ENCODE assay signal across 1 cellular context in genomic region chr12:12486661-12487240, GRCh38.
TF ChIP-seq lines count a peak whose summit lies in the region.

No MANE protein-coding gene starts in this region.

TF ChIP-seq in HepG2, 621 proteins besides CTCF, POLR2A, EP300 and RAD21 (continued from another document and continues in another):
- TF ChIP-seq BATF2 (CRISPR knock-in tag; IDR thresholded peaks at IDR 0.05): no peak
- no peak for TF ChIP-seq ZNF331 (CRISPR knock-in tag; IDR thresholded peaks at IDR 0.05)
- no peak for TF ChIP-seq SCMH1 (CRISPR knock-in tag; IDR thresholded peaks at IDR 0.05; ENCODE audit: borderline replicate concordance)
- 0 out of 2 replicates have a peak, but pooled peaks have one; percentile 31 for TF ChIP-seq ZNF788 (CRISPR knock-in tag; IDR thresholded peaks at IDR 0.05; ENCODE audit: borderline replicate concordance)
- no peak for TF ChIP-seq RFX5 (IDR thresholded peaks at IDR 0.05; ENCODE audit: low read depth, low read length)
- 0 out of 2 replicates have a peak, but pooled peaks have one; percentile 13 for TF ChIP-seq THAP11 (CRISPR knock-in tag; IDR thresholded peaks at IDR 0.05)
- TF ChIP-seq IKZF1 (IDR thresholded peaks at IDR 0.05): no peak
- TF ChIP-seq LRRFIP1 (CRISPR knock-in tag; conservative IDR thresholded peaks at IDR 0.05): no peak
- TF ChIP-seq, protein P1, sequence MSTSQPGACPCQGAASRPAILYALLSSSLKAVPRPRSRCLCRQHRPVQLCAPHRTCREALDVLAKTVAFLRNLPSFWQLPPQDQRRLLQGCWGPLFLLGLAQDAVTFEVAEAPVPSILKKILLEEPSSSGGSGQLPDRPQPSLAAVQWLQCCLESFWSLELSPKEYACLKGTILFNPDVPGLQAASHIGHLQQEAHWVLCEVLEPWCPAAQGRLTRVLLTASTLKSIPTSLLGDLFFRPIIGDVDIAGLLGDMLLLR (CRISPR knock-in tag; IDR thresholded peaks at IDR 0.05): no peak
- TF ChIP-seq ZBTB7A (CRISPR knock-in tag; IDR thresholded peaks at IDR 0.05): no peak
- TF ChIP-seq ZNF350 (CRISPR knock-in tag; IDR thresholded peaks at IDR 0.05; ENCODE audit: borderline replicate concordance, low read depth): no peak
- no peak for TF ChIP-seq PAX8 (CRISPR knock-in tag; IDR thresholded peaks at IDR 0.05; ENCODE audit: borderline replicate concordance)
- no peak for TF ChIP-seq ZNF614 (CRISPR knock-in tag; IDR thresholded peaks at IDR 0.05; ENCODE audit: borderline replicate concordance)
- TF ChIP-seq TIGD3 (CRISPR knock-in tag; IDR thresholded peaks at IDR 0.05; ENCODE audit: borderline replicate concordance): no peak
- no peak for TF ChIP-seq ZBED4 (CRISPR knock-in tag; IDR thresholded peaks at IDR 0.05; ENCODE audit: borderline replicate concordance)
- no peak for TF ChIP-seq ZNF577 (CRISPR knock-in tag; IDR thresholded peaks at IDR 0.05; ENCODE audit: borderline replicate concordance, low read depth)
- TF ChIP-seq MAFF (IDR thresholded peaks at IDR 0.05; ENCODE audit: low read depth, low read length): peak; percentile 57
- no peak for TF ChIP-seq GABPB1 (CRISPR knock-in tag; IDR thresholded peaks at IDR 0.05)
- TF ChIP-seq JDP2 (CRISPR knock-in tag; IDR thresholded peaks at IDR 0.05; ENCODE audit: borderline replicate concordance): no peak
- TF ChIP-seq, protein P2, sequence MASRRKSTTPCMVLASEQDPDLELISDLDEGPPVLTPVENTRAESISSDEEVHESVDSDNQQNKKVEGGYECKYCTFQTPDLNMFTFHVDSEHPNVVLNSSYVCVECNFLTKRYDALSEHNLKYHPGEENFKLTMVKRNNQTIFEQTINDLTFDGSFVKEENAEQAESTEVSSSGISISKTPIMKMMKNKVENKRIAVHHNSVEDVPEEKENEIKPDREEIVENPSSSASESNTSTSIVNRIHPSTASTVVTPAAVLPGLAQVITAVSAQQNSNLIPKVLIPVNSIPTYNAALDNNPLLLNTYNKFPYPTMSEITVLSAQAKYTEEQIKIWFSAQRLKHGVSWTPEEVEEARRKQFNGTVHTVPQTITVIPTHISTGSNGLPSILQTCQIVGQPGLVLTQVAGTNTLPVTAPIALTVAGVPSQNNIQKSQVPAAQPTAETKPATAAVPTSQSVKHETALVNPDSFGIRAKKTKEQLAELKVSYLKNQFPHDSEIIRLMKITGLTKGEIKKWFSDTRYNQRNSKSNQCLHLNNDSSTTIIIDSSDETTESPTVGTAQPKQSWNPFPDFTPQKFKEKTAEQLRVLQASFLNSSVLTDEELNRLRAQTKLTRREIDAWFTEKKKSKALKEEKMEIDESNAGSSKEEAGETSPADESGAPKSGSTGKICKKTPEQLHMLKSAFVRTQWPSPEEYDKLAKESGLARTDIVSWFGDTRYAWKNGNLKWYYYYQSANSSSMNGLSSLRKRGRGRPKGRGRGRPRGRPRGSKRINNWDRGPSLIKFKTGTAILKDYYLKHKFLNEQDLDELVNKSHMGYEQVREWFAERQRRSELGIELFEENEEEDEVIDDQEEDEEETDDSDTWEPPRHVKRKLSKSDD (CRISPR knock-in tag; IDR thresholded peaks at IDR 0.05; ENCODE audit: low read depth): no peak
- TF ChIP-seq ZNF563 (CRISPR knock-in tag; IDR thresholded peaks at IDR 0.05): no peak
- no peak for TF ChIP-seq ZNF12 (CRISPR knock-in tag; IDR thresholded peaks at IDR 0.05)
- TF ChIP-seq, protein P3, sequence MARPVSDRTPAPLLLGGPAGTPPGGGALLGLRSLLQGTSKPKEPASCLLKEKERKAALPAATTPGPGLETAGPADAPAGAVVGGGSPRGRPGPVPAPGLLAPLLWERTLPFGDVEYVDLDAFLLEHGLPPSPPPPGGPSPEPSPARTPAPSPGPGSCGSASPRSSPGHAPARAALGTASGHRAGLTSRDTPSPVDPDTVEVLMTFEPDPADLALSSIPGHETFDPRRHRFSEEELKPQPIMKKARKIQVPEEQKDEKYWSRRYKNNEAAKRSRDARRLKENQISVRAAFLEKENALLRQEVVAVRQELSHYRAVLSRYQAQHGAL (CRISPR knock-in tag; IDR thresholded peaks at IDR 0.05; ENCODE audit: not compliant biosample characterization): no peak
- TF ChIP-seq ATF2 (CRISPR knock-in tag; IDR thresholded peaks at IDR 0.05): no peak
- TF ChIP-seq KMT2A (CRISPR knock-in tag; IDR thresholded peaks at IDR 0.05): no peak
- TF ChIP-seq RCOR2 (CRISPR knock-in tag; IDR thresholded peaks at IDR 0.05): 0 out of 2 replicates have a peak, but pooled peaks have one; percentile 32
- no peak for TF ChIP-seq SRSF4 (IDR thresholded peaks at IDR 0.05; ENCODE audit: low read depth, low read length, poor library complexity, severe bottlenecking)
- TF ChIP-seq NCOA1 (CRISPR knock-in tag; IDR thresholded peaks at IDR 0.05): no peak
- TF ChIP-seq, protein P4, sequence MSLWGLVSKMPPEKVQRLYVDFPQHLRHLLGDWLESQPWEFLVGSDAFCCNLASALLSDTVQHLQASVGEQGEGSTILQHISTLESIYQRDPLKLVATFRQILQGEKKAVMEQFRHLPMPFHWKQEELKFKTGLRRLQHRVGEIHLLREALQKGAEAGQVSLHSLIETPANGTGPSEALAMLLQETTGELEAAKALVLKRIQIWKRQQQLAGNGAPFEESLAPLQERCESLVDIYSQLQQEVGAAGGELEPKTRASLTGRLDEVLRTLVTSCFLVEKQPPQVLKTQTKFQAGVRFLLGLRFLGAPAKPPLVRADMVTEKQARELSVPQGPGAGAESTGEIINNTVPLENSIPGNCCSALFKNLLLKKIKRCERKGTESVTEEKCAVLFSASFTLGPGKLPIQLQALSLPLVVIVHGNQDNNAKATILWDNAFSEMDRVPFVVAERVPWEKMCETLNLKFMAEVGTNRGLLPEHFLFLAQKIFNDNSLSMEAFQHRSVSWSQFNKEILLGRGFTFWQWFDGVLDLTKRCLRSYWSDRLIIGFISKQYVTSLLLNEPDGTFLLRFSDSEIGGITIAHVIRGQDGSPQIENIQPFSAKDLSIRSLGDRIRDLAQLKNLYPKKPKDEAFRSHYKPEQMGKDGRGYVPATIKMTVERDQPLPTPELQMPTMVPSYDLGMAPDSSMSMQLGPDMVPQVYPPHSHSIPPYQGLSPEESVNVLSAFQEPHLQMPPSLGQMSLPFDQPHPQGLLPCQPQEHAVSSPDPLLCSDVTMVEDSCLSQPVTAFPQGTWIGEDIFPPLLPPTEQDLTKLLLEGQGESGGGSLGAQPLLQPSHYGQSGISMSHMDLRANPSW (CRISPR knock-in tag; IDR thresholded peaks at IDR 0.05; ENCODE audit: borderline replicate concordance): no peak
- TF ChIP-seq, protein P5, sequence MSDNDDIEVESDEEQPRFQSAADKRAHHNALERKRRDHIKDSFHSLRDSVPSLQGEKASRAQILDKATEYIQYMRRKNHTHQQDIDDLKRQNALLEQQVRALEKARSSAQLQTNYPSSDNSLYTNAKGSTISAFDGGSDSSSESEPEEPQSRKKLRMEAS (IDR thresholded peaks at IDR 0.05): peak; percentile 82
- no peak for TF ChIP-seq EHMT2 (IDR thresholded peaks at IDR 0.05; ENCODE audit: borderline replicate concordance, low read depth, low read length)
- TF ChIP-seq ZFP36L1 (CRISPR knock-in tag; IDR thresholded peaks at IDR 0.05): no peak
- TF ChIP-seq USF2 (IDR thresholded peaks at IDR 0.05; ENCODE audit: low read depth, low read length): peak; percentile 76
- peak; percentile 80; the same call in 1 of the 2 replicates for TF ChIP-seq USF2 (CRISPR knock-in tag; IDR thresholded peaks at IDR 0.05; ENCODE audit: borderline replicate concordance)
- TF ChIP-seq ZFP36 (IDR thresholded peaks at IDR 0.05; ENCODE audit: borderline replicate concordance, low read depth, low read length, partially characterized antibody): no peak
- TF ChIP-seq NRL (CRISPR knock-in tag; IDR thresholded peaks at IDR 0.05; ENCODE audit: borderline replicate concordance): no peak
- TF ChIP-seq ZNF510 (CRISPR knock-in tag; IDR thresholded peaks at IDR 0.05; ENCODE audit: low read depth): no peak
- TF ChIP-seq, protein P6, sequence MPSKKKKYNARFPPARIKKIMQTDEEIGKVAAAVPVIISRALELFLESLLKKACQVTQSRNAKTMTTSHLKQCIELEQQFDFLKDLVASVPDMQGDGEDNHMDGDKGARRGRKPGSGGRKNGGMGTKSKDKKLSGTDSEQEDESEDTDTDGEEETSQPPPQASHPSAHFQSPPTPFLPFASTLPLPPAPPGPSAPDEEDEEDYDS (CRISPR knock-in tag; IDR thresholded peaks at IDR 0.05): no peak
- no peak for TF ChIP-seq ZNF546 (CRISPR knock-in tag; conservative IDR thresholded peaks at IDR 0.05)
- no peak for TF ChIP-seq ZNF674 (CRISPR knock-in tag; IDR thresholded peaks at IDR 0.05; ENCODE audit: low read depth)
- TF ChIP-seq IRF2 (CRISPR knock-in tag; IDR thresholded peaks at IDR 0.05): peak; percentile 13; the same call in 1 of the 2 replicates
